Comparison of ENCODE assay signal across 9 cellular contexts in the genomic region with DNA sequence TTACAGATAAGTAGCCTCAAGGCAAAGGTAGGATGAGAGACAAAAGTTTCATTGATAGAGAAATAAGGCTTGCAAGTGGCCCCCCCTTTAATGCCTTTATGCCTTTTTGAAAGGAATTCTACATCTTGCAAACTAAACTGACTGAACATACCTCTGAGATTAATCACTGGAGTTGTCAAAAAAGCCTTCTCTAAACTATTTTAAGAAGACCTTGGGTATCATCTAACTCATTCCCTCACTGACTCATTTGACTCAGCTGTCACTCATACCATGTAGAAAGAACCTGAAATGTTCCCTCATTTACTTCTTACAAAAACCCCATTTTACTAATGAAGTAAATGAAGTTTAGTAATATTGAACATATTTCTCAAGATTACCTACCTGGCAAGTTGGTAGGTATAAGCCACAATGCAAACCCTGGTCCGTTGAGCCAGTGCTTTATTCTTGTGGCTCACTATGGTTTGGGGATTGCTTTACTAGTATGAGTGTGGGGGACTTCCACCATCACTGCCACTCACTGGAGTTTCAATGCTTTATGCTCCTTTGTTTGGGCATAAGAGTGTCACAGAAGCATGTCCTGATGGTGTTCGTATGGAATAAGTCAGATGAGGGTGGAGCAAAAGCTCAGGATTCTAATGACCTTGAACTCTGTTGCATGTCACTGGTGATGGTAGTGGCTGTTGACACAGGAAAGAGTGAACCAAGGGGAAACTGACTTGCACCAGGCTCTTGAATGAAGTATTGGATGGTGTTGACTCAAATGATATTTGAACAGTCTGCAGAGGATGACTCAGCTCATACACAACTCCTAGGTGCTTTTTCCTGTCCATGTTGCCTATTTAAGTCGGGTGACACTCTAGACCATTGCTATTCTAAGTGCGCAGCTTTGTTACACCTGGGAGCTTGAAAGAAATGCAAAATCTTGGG.
A peak's percentile ranks its signal among the peaks of the same experiment; 100 is the strongest.
DNase-seq lines count a peak whose midpoint lies in the region; ATAC-seq and TF ChIP-seq lines count a peak whose summit lies in the region.
"Had no signal": no experiment of that assay in that cellular context is flagged by ENCODE, and none has a peak within 500 bp of the region (broad histone marks: within the 10 kb centered on the region; RNA-seq: fewer than 3 reads in every experiment).

No MANE protein-coding gene starts in this region.

- peak; percentile 15 for DNase-seq in glomerular visceral epithelial cell (ENCODE audit: extremely low spot score)
- no peak for DNase-seq in left lobe of liver (ENCODE audit: low spot score)
- DNase-seq in tibial nerve (ENCODE audit: low spot score in 2 of 2): no peak
- no peak for DNase-seq in DMS79 (lab: John Stamatoyannopoulos, UW)
- DNase-seq in WERI-Rb-1: no peak

- WGBS in tibial nerve, 2 donors: 87 to 90% methylated on average over 4 of the region's 4 CpGs

- H3K4me3 ChIP-seq in tibial nerve (no peak overlapping the region), WERI-Rb-1 (ENCODE audit: low read depth, low read length) (no peak overlapping the region)
- H3K4me3 ChIP-seq: skin epidermis had no signal

- H3K27me3 ChIP-seq in tibial nerve (no peaks in the 10 kb centered on the region), WERI-Rb-1 (ENCODE audit: insufficient read depth, low read depth, severe bottlenecking) (no peaks in the 10 kb centered on the region)

- H3K36me3 ChIP-seq in tibial nerve (no peaks in the 10 kb centered on the region), WERI-Rb-1 (no peaks in the 10 kb centered on the region)

- H3K9me3 ChIP-seq in tibial nerve (no peaks in the 10 kb centered on the region), WERI-Rb-1 (ENCODE audit: severe bottlenecking) (no peaks in the 10 kb centered on the region)

- TF ChIP-seq EP300 in tibial nerve (IDR thresholded peaks at IDR 0.05): no peak

- no peak overlapping the region for H3K27ac ChIP-seq in tibial nerve
- no peak overlapping the region for H3K27ac ChIP-seq in WERI-Rb-1
- H3K27ac ChIP-seq: skin epidermis had no signal

- no peaks in the 10 kb centered on the region for H3K4me1 ChIP-seq in tibial nerve

- TF ChIP-seq CTCF in tibial nerve (IDR thresholded peaks at IDR 0.05) (no peak), WERI-Rb-1 (IDR thresholded peaks at IDR 0.05; ENCODE audit: low read depth, low read length) (no peak)

- ATAC-seq in GM18511 (IDR thresholded peaks at IDR 0.05; ENCODE audit: unreplicated experiment) (peak; percentile 77), GM21528 (IDR thresholded peaks at IDR 0.05; ENCODE audit: low FRiP score, unreplicated experiment) (peak; percentile 77), HG03571 (IDR thresholded peaks at IDR 0.05; ENCODE audit: unreplicated experiment) (peak; percentile 76), left lobe of liver (no peak)

- TF ChIP-seq POLR2A in tibial nerve (IDR thresholded peaks at IDR 0.05): no peak
